13 cellular contexts compared by ENCODE assay signal in genomic region chr2:170434900-170435640, GRCh38.
A peak's percentile ranks its signal among the peaks of the same experiment; 100 is the strongest.
DNase-seq lines count a peak whose midpoint lies in the region; ATAC-seq, FAIRE-seq and TF ChIP-seq lines count a peak whose summit lies in the region.
"Had no signal": no experiment of that assay in that cellular context is flagged by ENCODE, and none has a peak within 500 bp of the region (broad histone marks: within the 10 kb centered on the region; RNA-seq: fewer than 3 reads in every experiment).

No MANE protein-coding gene starts in this region.

- FAIRE-seq in small intestine (lab: Jason Lieb, UNC), result no peak
- FAIRE-seq: endothelial cell of umbilical vein had no signal

- no peak overlapping the region for H3K4me3 ChIP-seq in small intestine (ENCODE audit: low read depth in 1 of 2, low read length in 2 of 2)
- H3K4me3 ChIP-seq: left ventricle myocardium inferior had no signal

- H3K36me3 ChIP-seq in small intestine (ENCODE audit: control insufficient read depth in 2 of 2, insufficient read depth in 2 of 2, low read length in 2 of 2), result no peaks in the 10 kb centered on the region
- H3K36me3 ChIP-seq: left ventricle myocardium inferior had no signal

- H3K4me3 Mint-ChIP-seq in activated naive CD4-positive, alpha-beta T cell treated with anti-CD3 and anti-CD28 coated beads for 36 hours, result no peak overlapping the region
- H3K4me3 Mint-ChIP-seq in WTC11, result no peak overlapping the region
- H3K4me3 Mint-ChIP-seq: brain had no signal

- peak; percentile 12 for DNase-seq in activated naive CD4-positive, alpha-beta T cell treated with anti-CD3 and anti-CD28 coated beads for 36 hours
- DNase-seq in activated naive CD4-positive, alpha-beta T cell treated with Interleukin-2 at 50 U/mL for 16 hours, result no peak
- DNase-seq in WTC11 (ENCODE audit: low spot score) (no peak), small intestine (peak; percentile 50), GOT3 (lab: John Stamatoyannopoulos, UW) (no peak), NK-92 (lab: John Stamatoyannopoulos, UW; ENCODE audit: unreplicated experiment) (no peak), DMS79 (lab: John Stamatoyannopoulos, UW) (no peak)
- DNase-seq: Karpas-422, left ventricle myocardium inferior, NCI-H2171 had no signal

- H3K27me3 ChIP-seq in small intestine (ENCODE audit: control insufficient read depth in 2 of 2, insufficient read depth in 2 of 2, low read length in 2 of 2), result no peaks in the 10 kb centered on the region

- CTCF ChIA-PET in activated naive CD4-positive, alpha-beta T cell treated with anti-CD3 and anti-CD28 coated beads for 36 hours (lab: Charles Lee), result interaction anchor here (1.0 kb wide), 1 partner anchor 26 kb away, joined by 3 read pairs; no protein-coding TSS in a partner anchor
- CTCF ChIA-PET in WTC11 (lab: Charles Lee), result interaction anchor here (0.6 to 2.6 kb wide), 5 partner anchors 26 to 410 kb away, joined by 3 to 20 read pairs (median 4); no protein-coding TSS in a partner anchor

- H3K4me1 Mint-ChIP-seq in activated naive CD4-positive, alpha-beta T cell treated with anti-CD3 and anti-CD28 coated beads for 36 hours (ENCODE audit: low read depth), result peaks cover 20% of the 10 kb centered on the region
- H3K4me1 Mint-ChIP-seq in WTC11, result peaks cover 41% of the 10 kb centered on the region

- H3K27ac ChIP-seq in small intestine (ENCODE audit: low read depth in 1 of 2, low read length in 1 of 2), result no peak overlapping the region
- H3K27ac ChIP-seq: left ventricle myocardium inferior had no signal

- H3K9me3 Mint-ChIP-seq in activated naive CD4-positive, alpha-beta T cell treated with anti-CD3 and anti-CD28 coated beads for 36 hours, result no peaks in the 10 kb centered on the region
- H3K9me3 Mint-ChIP-seq in WTC11, result peaks cover 2% of the 10 kb centered on the region; the same call in 1 of the 2 replicates
- H3K9me3 Mint-ChIP-seq: brain had no signal

- H3K36me3 Mint-ChIP-seq in activated naive CD4-positive, alpha-beta T cell treated with anti-CD3 and anti-CD28 coated beads for 36 hours (ENCODE audit: low read depth), result no peaks in the 10 kb centered on the region
- no peaks in the 10 kb centered on the region for H3K36me3 Mint-ChIP-seq in WTC11
- H3K36me3 Mint-ChIP-seq: brain had no signal

- H3K27me3 Mint-ChIP-seq in activated naive CD4-positive, alpha-beta T cell treated with anti-CD3 and anti-CD28 coated beads for 36 hours (ENCODE audit: low read depth), result peaks cover 10% of the 10 kb centered on the region
- H3K27me3 Mint-ChIP-seq in WTC11 (ENCODE audit: low read depth), result peaks cover 61% of the 10 kb centered on the region
- H3K27me3 Mint-ChIP-seq: brain had no signal

- no peak overlapping the region for H3K27ac Mint-ChIP-seq in activated naive CD4-positive, alpha-beta T cell treated with anti-CD3 and anti-CD28 coated beads for 36 hours
- H3K27ac Mint-ChIP-seq in WTC11, result peak overlapping the region; percentile 52; the same call in 1 of the 2 replicates

- intact Hi-C loops in activated naive CD4-positive, alpha-beta T cell treated with anti-CD3 and anti-CD28 coated beads for 36 hours (cut with micrococcal nuclease), result loop anchor here (1.0 kb wide), 1 partner anchor 380 kb away; no protein-coding TSS in a partner anchor

- TF ChIP-seq CTCF in WTC11 (IDR thresholded peaks at IDR 0.05), result no peak

- H3K9me3 ChIP-seq in small intestine (ENCODE audit: control insufficient read depth, low read depth), result no peaks in the 10 kb centered on the region
- H3K9me3 ChIP-seq: left ventricle myocardium inferior had no signal

- ATAC-seq in HG02852 (IDR thresholded peaks at IDR 0.05; ENCODE audit: unreplicated experiment) (peak; percentile 47), WTC11 (no peak)

- H3K4me1 ChIP-seq in small intestine (ENCODE audit: control insufficient read depth in 2 of 2, insufficient read depth in 1 of 2, low read depth in 1 of 2, low read length in 1 of 2), result peaks cover 2 to 6% of the 10 kb centered on the region in 2 donors
- H3K4me1 ChIP-seq: left ventricle myocardium inferior had no signal

- POLR2A ChIA-PET in WTC11 (lab: Charles Lee), result interaction anchor here (0.6 kb wide), 1 partner anchor 67 kb away, joined by 3 read pairs; no protein-coding TSS in a partner anchor

- WGBS in small intestine, 3 donors, result 42 to 57% (median 45%) methylated on average over 6 of the region's 6 CpGs

TF ChIP-seq in WTC11, 78 proteins besides CTCF, POLR2A, EP300 and RAD21:
- TF ChIP-seq, protein P1, sequence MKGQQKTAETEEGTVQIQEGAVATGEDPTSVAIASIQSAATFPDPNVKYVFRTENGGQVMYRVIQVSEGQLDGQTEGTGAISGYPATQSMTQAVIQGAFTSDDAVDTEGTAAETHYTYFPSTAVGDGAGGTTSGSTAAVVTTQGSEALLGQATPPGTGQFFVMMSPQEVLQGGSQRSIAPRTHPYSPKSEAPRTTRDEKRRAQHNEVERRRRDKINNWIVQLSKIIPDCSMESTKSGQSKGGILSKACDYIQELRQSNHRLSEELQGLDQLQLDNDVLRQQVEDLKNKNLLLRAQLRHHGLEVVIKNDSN (CRISPR knock-in tag; IDR thresholded peaks at IDR 0.05), result no peak
- no peak for TF ChIP-seq GRHL2 (CRISPR knock-in tag; IDR thresholded peaks at IDR 0.05; ENCODE audit: insufficient replicate concordance, severe bottlenecking)
- no peak for TF ChIP-seq SMAD4 (CRISPR knock-in tag; IDR thresholded peaks at IDR 0.05)
- TF ChIP-seq HMGA2 (CRISPR knock-in tag; IDR thresholded peaks at IDR 0.05), result no peak
- no peak for TF ChIP-seq NR3C1 (CRISPR knock-in tag; conservative IDR thresholded peaks at IDR 0.05; ENCODE audit: low read depth)
- TF ChIP-seq FOXK1 (CRISPR knock-in tag; IDR thresholded peaks at IDR 0.05), result no peak
- TF ChIP-seq ZNF121 (CRISPR knock-in tag; IDR thresholded peaks at IDR 0.05), result no peak
TF ChIP-seq in WTC11: peak in this region for 0.

Comparison
In these comparisons a context has a peak if more than half of its experiments do, and no peak if none do; other contexts are left out.
1. DNase-seq: peak in activated naive CD4-positive, alpha-beta T cell treated with anti-CD3 and anti-CD28 coated beads for 36 hours (single experiment) and small intestine (single experiment); none in activated naive CD4-positive, alpha-beta T cell treated with Interleukin-2 at 50 U/mL for 16 hours (single experiment), WTC11 (single experiment), GOT3 (single experiment), NK-92 (single experiment) and DMS79 (single experiment).